In the genomic region with DNA sequence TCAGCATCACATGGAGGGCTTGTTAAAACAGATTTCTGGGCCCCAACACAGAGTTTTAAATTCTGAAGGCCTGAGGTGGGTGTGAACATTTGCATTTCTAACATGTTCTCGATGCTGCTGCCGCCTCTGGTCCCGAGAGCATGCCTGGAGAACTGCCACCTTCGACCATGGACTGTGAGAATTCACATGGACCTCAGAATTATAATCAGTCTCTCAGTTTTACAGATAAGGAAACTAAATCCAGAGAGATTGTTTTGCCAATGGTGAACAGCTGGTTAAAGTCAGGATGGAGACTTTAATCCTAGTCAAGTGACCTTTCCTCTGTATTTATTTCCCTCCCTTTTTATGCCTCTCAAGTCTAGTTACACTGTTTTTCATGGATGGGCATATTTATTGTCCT, we compare ENCODE assay signal across 25 cellular contexts. TPM values are rescaled to one million over a fixed set of nuclear protein-coding genes. Genes with fewer than 3 reads are reported as not detected.
"Had no signal": no experiment of that assay in that cellular context is flagged by ENCODE, and none has a peak within 500 bp of the region (broad histone marks: within the 10 kb centered on the region; RNA-seq: fewer than 3 reads in every experiment).

No MANE protein-coding gene starts in this region.

- H3K4me3 ChIP-seq: ascending aorta, body of pancreas had no signal

- H3K27ac Mint-ChIP-seq: activated CD4-positive, alpha-beta T cell treated with anti-CD3 and anti-CD28 coated beads, Interleukin-2, amount 10 ng/mL, durations not matched to agents 24 days and 14 days; activated naive CD4-positive, alpha-beta T cell treated with anti-CD3 and anti-CD28 coated beads, Interleukin-2, amount 50 U/mL, for 24 hours; activated T-cell treated with anti-CD3 and anti-CD28 coated beads, Interleukin-2, amount 50 U/mL, for 72 hours; activated T-helper 2 cell treated with anti-CD3 and anti-CD28 coated beads, Interferon-gamma antibody, Interleukin-2, Interleukin-4, amounts not matched to agents 10 μg/mL and 5 μg/mL and 100 μg/mL, durations not matched to agents 14 hours and 24 hours and 36 hours; IgD-negative memory B cell; T-helper 1 cell treated with Interleukin-12 subunit alpha and Interleukin-12 subunit beta and Interleukin-4 antibody, amounts not matched to agents 30 μg/mL and 1 μg/mL, for 36 hours; WTC11 had no signal

- ATAC-seq: activated T-cell treated with anti-CD3 and anti-CD28 coated beads, Interleukin-2, amount 50 U/mL, for 72 hours; body of pancreas; WTC11 had no signal

- H3K9me3 ChIP-seq: ascending aorta, body of pancreas had no signal

- H3K9me3 Mint-ChIP-seq: activated naive CD4-positive, alpha-beta T cell treated with anti-CD3 and anti-CD28 coated beads, Interleukin-2, amount 50 U/mL, for 24 hours; activated T-cell treated with anti-CD3 and anti-CD28 coated beads, Interleukin-2, amount 50 U/mL, for 72 hours; IgD-negative memory B cell; WTC11 had no signal

- H3K27me3 Mint-ChIP-seq: activated CD4-positive, alpha-beta T cell treated with anti-CD3 and anti-CD28 coated beads, Interleukin-2, amount 10 ng/mL, durations not matched to agents 24 days and 14 days; activated naive CD4-positive, alpha-beta T cell treated with anti-CD3 and anti-CD28 coated beads, Interleukin-2, amount 50 U/mL, for 24 hours; IgD-negative memory B cell had no signal

- H3K4me3 Mint-ChIP-seq: activated CD4-positive, alpha-beta T cell treated with anti-CD3 and anti-CD28 coated beads, Interleukin-2, amount 10 ng/mL, durations not matched to agents 24 days and 14 days; activated naive CD4-positive, alpha-beta T cell treated with anti-CD3 and anti-CD28 coated beads, Interleukin-2, amount 50 U/mL, for 24 hours; activated T-cell treated with anti-CD3 and anti-CD28 coated beads, Interleukin-2, amount 50 U/mL, for 72 hours; IgD-negative memory B cell; T-helper 1 cell treated with Interleukin-12 subunit alpha and Interleukin-12 subunit beta and Interleukin-4 antibody, amounts not matched to agents 30 μg/mL and 1 μg/mL, for 36 hours; WTC11 had no signal

- H3K27me3 ChIP-seq: ascending aorta, body of pancreas had no signal

- DNase-seq: activated CD4-positive, alpha-beta T cell treated with anti-CD3 and anti-CD28 coated beads for 1 hour; activated CD4-positive, alpha-beta T cell treated with anti-CD3 and anti-CD28 coated beads, Interleukin-2, amount 10 ng/mL, durations not matched to agents 24 days and 14 days; activated CD4-positive, alpha-beta T cell treated with anti-CD3 and anti-CD28 coated beads, Interleukin-2, amount 50 U/mL, for 48 hours; activated CD8-positive, alpha-beta memory T cell treated with anti-CD3 and anti-CD28 coated beads for 24 hours; activated T-cell treated with anti-CD3 and anti-CD28 coated beads, Interleukin-2, amount 50 U/mL, for 72 hours; amniotic stem cell; KG1; NCI-H1048; NCI-H146; NCI-H187 treated with DMSO at 0.1 percent for 48 hours; NCI-H2081 treated with DMSO at 0.1 percent for 48 hours; NCI-H446; NCI-H526; NCI-H774; NK-92 treated with Interleukin-12 subunit alpha and Interleukin-12 subunit beta, amount 100 ng/mL, for 24 hours; SHP77 treated with DMSO at 0.1 percent for 48 hours had no signal

- H3K36me3 Mint-ChIP-seq: WTC11 had no signal

- H3K27ac ChIP-seq: ascending aorta, body of pancreas had no signal

- H3K36me3 ChIP-seq: ascending aorta had no signal

RNA-seq across cellular contexts. Expression of a gene that starts 14.7 kb away (rescaled TPM):
- total RNA-seq: bronchial epithelial cell, SK-MEL-5, WTC11 had no signal
